ENCODE assay signal across 35 cellular contexts in genomic region chr6:148822819-148823218, GRCh38.
"Had no signal": no experiment of that assay in that cellular context is flagged by ENCODE, and none has a peak within 500 bp of the region (broad histone marks: within the 10 kb centered on the region; RNA-seq: fewer than 3 reads in every experiment).

No MANE protein-coding gene starts in this region.

- H3K4me1 ChIP-seq: ascending aorta had no signal

- H3K27ac Mint-ChIP-seq: activated B cell treated with CpG ODN at 0.5 μM for 24 hours; activated CD4-positive, alpha-beta memory T cell treated with anti-CD3 and anti-CD28 coated beads for 36 hours; activated CD4-positive, alpha-beta T cell treated with anti-CD3 and anti-CD28 coated beads, Interleukin-2, amount 10 ng/mL, durations not matched to agents 24 days and 14 days; activated CD8-positive, alpha-beta T cell treated with anti-CD3 and anti-CD28 coated beads for 36 hours; activated naive CD4-positive, alpha-beta T cell treated with anti-CD3 and anti-CD28 coated beads, Interleukin-2, amount 10 ng/mL, durations not matched to agents 7 days and 5 days; activated naive CD4-positive, alpha-beta T cell treated with anti-CD3 and anti-CD28 coated beads, Interleukin-2, amount 50 U/mL, for 24 hours; activated naive CD8-positive, alpha-beta T cell; activated naive CD8-positive, alpha-beta T cell treated with anti-CD3 and anti-CD28 coated beads, Interleukin-2, amount 10 ng/mL, durations not matched to agents 7 days and 5 days; activated naive CD8-positive, alpha-beta T cell treated with anti-CD3 and anti-CD28 coated beads, Interleukin-2, amount 50 U/mL, for 24 hours; activated T-cell treated with anti-CD3 and anti-CD28 coated beads, Interleukin-2, amount 50 U/mL, for 24 hours; activated T-helper 2 cell treated with anti-CD3 and anti-CD28 coated beads, Interferon-gamma antibody, Interleukin-2, Interleukin-4, amounts not matched to agents 10 μg/mL and 5 μg/mL and 100 μg/mL, durations not matched to agents 14 hours and 24 hours and 36 hours; brain; T-helper 1 cell treated with Interleukin-12 subunit alpha and Interleukin-12 subunit beta and Interleukin-4 antibody, amounts not matched to agents 30 μg/mL and 1 μg/mL, for 36 hours; T-helper 2 cell treated with Interferon-gamma antibody and Interleukin-4, amounts not matched to agents 5 μg/mL and 100 μg/mL, for 36 hours had no signal

- DNase-seq: activated B cell treated with CpG ODN at 0.5 μM for 24 hours; activated CD4-positive, alpha-beta memory T cell treated with anti-CD3 and anti-CD28 coated beads for 36 hours; activated CD4-positive, alpha-beta T cell treated with anti-CD3 and anti-CD28 coated beads for 4 hours; activated CD4-positive, alpha-beta T cell treated with anti-CD3 and anti-CD28 coated beads, Interleukin-2, amount 10 ng/mL, durations not matched to agents 24 days and 14 days; activated CD4-positive, alpha-beta T cell treated with anti-CD3 and anti-CD28 coated beads, Interleukin-2, amount 50 U/mL, for 1 hour; activated CD4-positive, alpha-beta T cell treated with anti-CD3 and anti-CD28 coated beads, Interleukin-2, amount 50 U/mL, for 4 hours; activated CD4-positive, CD25-positive, alpha-beta regulatory T cell treated with anti-CD3 and anti-CD28 coated beads, Interleukin-2, amount 50 U/mL, for 72 hours; activated CD8-positive, alpha-beta memory T cell treated with anti-CD3 and anti-CD28 coated beads, Interleukin-2, amount 50 U/mL, for 4 hours; activated CD8-positive, alpha-beta T cell treated with anti-CD3 and anti-CD28 coated beads for 36 hours; activated effector memory CD4-positive, alpha-beta T cell treated with Interleukin-2 at 50 U/mL for 16 hours; activated gamma-delta T cell; activated naive CD4-positive, alpha-beta T cell treated with anti-CD3 and anti-CD28 coated beads, Interleukin-2, amount 10 ng/mL, durations not matched to agents 7 days and 5 days; activated naive CD4-positive, alpha-beta T cell treated with Interleukin-2 at 50 U/mL for 16 hours; activated naive CD8-positive, alpha-beta T cell treated with anti-CD3 and anti-CD28 coated beads, Interleukin-2, amount 10 ng/mL, durations not matched to agents 7 days and 5 days; activated naive CD8-positive, alpha-beta T cell treated with anti-CD3 and anti-CD28 coated beads, Interleukin-2, amount 50 U/mL, for 24 hours; activated T-cell treated with anti-CD3 and anti-CD28 coated beads for 4 hours; activated T-cell treated with anti-CD3 and anti-CD28 coated beads, Interleukin-2, amount 50 U/mL, for 24 hours; activated T-cell treated with anti-CD3 and anti-CD28 coated beads, Interleukin-2, amount 50 U/mL, for 48 hours; amygdala; anterior cingulate cortex; caudate nucleus; cerebellar nuclear complex; T-helper 1 cell; T-helper 2 cell; T-helper 9 cell; WERI-Rb-1 had no signal

- H3K27me3 Mint-ChIP-seq: activated B cell treated with CpG ODN at 0.5 μM for 24 hours; activated CD4-positive, alpha-beta memory T cell treated with anti-CD3 and anti-CD28 coated beads for 36 hours; activated naive CD8-positive, alpha-beta T cell treated with anti-CD3 and anti-CD28 coated beads, Interleukin-2, amount 50 U/mL, for 24 hours; activated T-cell treated with anti-CD3 and anti-CD28 coated beads, Interleukin-2, amount 50 U/mL, for 24 hours; brain; central memory CD8-positive, alpha-beta T cell had no signal

- H3K27me3 ChIP-seq: ascending aorta, cardiac muscle cell had no signal

- ATAC-seq: activated CD8-positive, alpha-beta T cell treated with anti-CD3 and anti-CD28 coated beads for 36 hours; activated naive CD8-positive, alpha-beta T cell treated with anti-CD3 and anti-CD28 coated beads, Interleukin-2, amount 50 U/mL, for 24 hours had no signal

- H3K9me3 ChIP-seq: ascending aorta had no signal

- H3K4me3 ChIP-seq: ascending aorta, cardiac muscle cell had no signal

- H3K9me3 Mint-ChIP-seq: activated B cell treated with CpG ODN at 0.5 μM for 24 hours; activated naive CD4-positive, alpha-beta T cell treated with anti-CD3 and anti-CD28 coated beads, Interleukin-2, amount 10 ng/mL, durations not matched to agents 7 days and 5 days; activated naive CD4-positive, alpha-beta T cell treated with anti-CD3 and anti-CD28 coated beads, Interleukin-2, amount 50 U/mL, for 24 hours; activated T-helper 2 cell treated with anti-CD3 and anti-CD28 coated beads, Interferon-gamma antibody, Interleukin-2, Interleukin-4, amounts not matched to agents 10 μg/mL and 5 μg/mL and 100 μg/mL, durations not matched to agents 14 hours and 24 hours and 36 hours; central memory CD8-positive, alpha-beta T cell had no signal

- H3K4me3 Mint-ChIP-seq: activated B cell treated with CpG ODN at 0.5 μM for 24 hours; activated CD4-positive, alpha-beta memory T cell treated with anti-CD3 and anti-CD28 coated beads for 36 hours; activated CD4-positive, alpha-beta T cell treated with anti-CD3 and anti-CD28 coated beads, Interleukin-2, amount 10 ng/mL, durations not matched to agents 24 days and 14 days; activated CD8-positive, alpha-beta T cell treated with anti-CD3 and anti-CD28 coated beads for 36 hours; activated naive CD4-positive, alpha-beta T cell treated with anti-CD3 and anti-CD28 coated beads, Interleukin-2, amount 10 ng/mL, durations not matched to agents 7 days and 5 days; activated naive CD4-positive, alpha-beta T cell treated with anti-CD3 and anti-CD28 coated beads, Interleukin-2, amount 50 U/mL, for 24 hours; activated naive CD8-positive, alpha-beta T cell; activated naive CD8-positive, alpha-beta T cell treated with anti-CD3 and anti-CD28 coated beads, Interleukin-2, amount 10 ng/mL, durations not matched to agents 7 days and 5 days; activated naive CD8-positive, alpha-beta T cell treated with anti-CD3 and anti-CD28 coated beads, Interleukin-2, amount 50 U/mL, for 24 hours; activated T-cell treated with anti-CD3 and anti-CD28 coated beads, Interleukin-2, amount 50 U/mL, for 24 hours; brain; central memory CD8-positive, alpha-beta T cell; T-helper 1 cell treated with Interleukin-12 subunit alpha and Interleukin-12 subunit beta and Interleukin-4 antibody, amounts not matched to agents 30 μg/mL and 1 μg/mL, for 36 hours; T-helper 2 cell treated with Interferon-gamma antibody and Interleukin-4, amounts not matched to agents 5 μg/mL and 100 μg/mL, for 36 hours had no signal

- H3K4me1 Mint-ChIP-seq: activated CD4-positive, alpha-beta T cell treated with anti-CD3 and anti-CD28 coated beads, Interleukin-2, amount 10 ng/mL, durations not matched to agents 24 days and 14 days; activated naive CD4-positive, alpha-beta T cell treated with anti-CD3 and anti-CD28 coated beads, Interleukin-2, amount 10 ng/mL, durations not matched to agents 7 days and 5 days; activated naive CD4-positive, alpha-beta T cell treated with anti-CD3 and anti-CD28 coated beads, Interleukin-2, amount 50 U/mL, for 24 hours; activated naive CD8-positive, alpha-beta T cell treated with anti-CD3 and anti-CD28 coated beads, Interleukin-2, amount 10 ng/mL, durations not matched to agents 7 days and 5 days had no signal

- H3K36me3 Mint-ChIP-seq: activated CD4-positive, alpha-beta memory T cell treated with anti-CD3 and anti-CD28 coated beads for 36 hours; activated naive CD4-positive, alpha-beta T cell treated with anti-CD3 and anti-CD28 coated beads, Interleukin-2, amount 10 ng/mL, durations not matched to agents 7 days and 5 days; activated naive CD4-positive, alpha-beta T cell treated with anti-CD3 and anti-CD28 coated beads, Interleukin-2, amount 50 U/mL, for 24 hours; activated naive CD8-positive, alpha-beta T cell treated with anti-CD3 and anti-CD28 coated beads, Interleukin-2, amount 10 ng/mL, durations not matched to agents 7 days and 5 days had no signal

- H3K27ac ChIP-seq: ascending aorta, cardiac muscle cell, WERI-Rb-1 had no signal

- H3K36me3 ChIP-seq: ascending aorta, cardiac muscle cell, WERI-Rb-1 had no signal
